31 cellular contexts compared by ENCODE assay signal in genomic region chr4:21856301-21856700, GRCh38.
"Had no signal": no experiment of that assay in that cellular context is flagged by ENCODE, and none has a peak within 500 bp of the region (broad histone marks: within the 10 kb centered on the region; RNA-seq: fewer than 3 reads in every experiment).

No MANE protein-coding gene starts in this region.

- DNase-seq: activated B cell treated with CpG ODN at 0.5 μM for 24 hours; activated CD4-positive, alpha-beta memory T cell treated with anti-CD3 and anti-CD28 coated beads for 36 hours; activated CD4-positive, alpha-beta T cell treated with anti-CD3 and anti-CD28 coated beads for 4 hours; activated CD4-positive, alpha-beta T cell treated with anti-CD3 and anti-CD28 coated beads, Interleukin-2, amount 10 ng/mL, durations not matched to agents 24 days and 14 days; activated CD4-positive, alpha-beta T cell treated with anti-CD3 and anti-CD28 coated beads, Interleukin-2, amount 50 U/mL, for 1 hour; activated CD4-positive, alpha-beta T cell treated with anti-CD3 and anti-CD28 coated beads, Interleukin-2, amount 50 U/mL, for 4 hours; activated CD4-positive, CD25-positive, alpha-beta regulatory T cell treated with anti-CD3 and anti-CD28 coated beads, Interleukin-2, amount 50 U/mL, for 72 hours; activated CD8-positive, alpha-beta memory T cell treated with anti-CD3 and anti-CD28 coated beads, Interleukin-2, amount 50 U/mL, for 4 hours; activated CD8-positive, alpha-beta T cell treated with anti-CD3 and anti-CD28 coated beads for 36 hours; activated effector memory CD4-positive, alpha-beta T cell treated with anti-CD3 and anti-CD28 coated beads, Interleukin-2, amount 50 U/mL, for 16 hours; activated gamma-delta T cell treated with Interleukin-2 at 50 U/mL for 16 hours; activated naive CD4-positive, alpha-beta T cell; activated naive CD4-positive, alpha-beta T cell treated with anti-CD3 and anti-CD28 coated beads for 36 hours; activated naive CD4-positive, alpha-beta T cell treated with anti-CD3 and anti-CD28 coated beads, Interleukin-2, amount 50 U/mL, for 16 hours; activated naive CD8-positive, alpha-beta T cell treated with anti-CD3 and anti-CD28 coated beads for 36 hours; activated T-cell treated with anti-CD3 and anti-CD28 coated beads for 4 hours; activated T-cell treated with anti-CD3 and anti-CD28 coated beads, Interleukin-2, amount 50 U/mL, for 1 hour; activated T-cell treated with anti-CD3 and anti-CD28 coated beads, Interleukin-2, amount 50 U/mL, for 4 hours; activated T-cell treated with anti-CD3 and anti-CD28 coated beads, Interleukin-2, amount 50 U/mL, for 72 hours; adrenal gland; amniotic stem cell; body of pancreas; brain microvascular endothelial cell; central memory CD4-positive, alpha-beta T cell; T-helper 1 cell; T-helper 2 cell; T-helper 9 cell had no signal

- H3K9me3 ChIP-seq: adrenal gland, body of pancreas, breast epithelium had no signal

- H3K4me1 ChIP-seq: adrenal gland, body of pancreas, breast epithelium had no signal

- H3K4me3 ChIP-seq: adrenal gland, body of pancreas, breast epithelium had no signal

- H3K36me3 ChIP-seq: adrenal gland, brain microvascular endothelial cell, breast epithelium had no signal

- H3K27ac ChIP-seq: adrenal gland, body of pancreas, brain microvascular endothelial cell, breast epithelium, VCaP had no signal

- ATAC-seq: activated CD8-positive, alpha-beta T cell treated with anti-CD3 and anti-CD28 coated beads for 36 hours; activated naive CD4-positive, alpha-beta T cell treated with anti-CD3 and anti-CD28 coated beads, Interleukin-2, amount 50 U/mL, for 72 hours; activated T-cell treated with anti-CD3 and anti-CD28 coated beads, Interleukin-2, amount 50 U/mL, for 4 hours; activated T-cell treated with anti-CD3 and anti-CD28 coated beads, Interleukin-2, amount 50 U/mL, for 72 hours; activated T-helper 17 cell treated with anti-CD3 and anti-CD28 coated beads, Interleukin-2, amount 50 U/mL, for 72 hours; body of pancreas had no signal

- H3K27me3 ChIP-seq: adrenal gland, body of pancreas, brain microvascular endothelial cell had no signal
